8 cellular contexts compared by ENCODE assay signal in genomic region chr9:109012009-109012875, GRCh38. TPM values are rescaled to one million over a fixed set of nuclear protein-coding genes. Genes with fewer than 3 reads are reported as not detected.
DNase-seq lines count a peak whose midpoint lies in the region; ATAC-seq and TF ChIP-seq lines count a peak whose summit lies in the region.

No MANE protein-coding gene starts in this region.

- peaks cover 32% of the 10 kb centered on the region for H3K4me1 Mint-ChIP-seq in stimulated activated effector memory CD8-positive, alpha-beta T cell treated with anti-CD3 and anti-CD28 coated beads, Interleukin-12 subunit alpha, Interleukin-12 subunit beta, amount 100 ng/mL, for 72 hours

- no peaks in the 10 kb centered on the region for H3K9me3 Mint-ChIP-seq in stimulated activated effector memory CD8-positive, alpha-beta T cell treated with anti-CD3 and anti-CD28 coated beads, Interleukin-12 subunit alpha, Interleukin-12 subunit beta, amount 100 ng/mL, for 72 hours

- H3K27ac Mint-ChIP-seq in stimulated activated effector memory CD8-positive, alpha-beta T cell treated with anti-CD3 and anti-CD28 coated beads, Interleukin-12 subunit alpha, Interleukin-12 subunit beta, amount 100 ng/mL, for 72 hours: peak overlapping the region; percentile 95

- ATAC-seq in HG03060 (IDR thresholded peaks at IDR 0.05; ENCODE audit: low read depth, unreplicated experiment): peak; percentile 29
- peak; percentile 57 for ATAC-seq in stimulated activated effector memory CD8-positive, alpha-beta T cell treated with anti-CD3 and anti-CD28 coated beads, Interleukin-12 subunit alpha, Interleukin-12 subunit beta, amount 100 ng/mL, for 72 hours

- no peak for TF ChIP-seq CTCF in epithelial cell of proximal tubule (conservative IDR thresholded peaks at IDR 0.05; ENCODE audit: low read depth, low read length)

- H3K4me3 ChIP-seq in epithelial cell of proximal tubule (ENCODE audit: low read depth, low read length): peak overlapping the region; percentile 82

- H3K36me3 Mint-ChIP-seq in stimulated activated effector memory CD8-positive, alpha-beta T cell treated with anti-CD3 and anti-CD28 coated beads, Interleukin-12 subunit alpha, Interleukin-12 subunit beta, amount 100 ng/mL, for 72 hours: peaks cover 18% of the 10 kb centered on the region

- H3K4me3 Mint-ChIP-seq in stimulated activated effector memory CD8-positive, alpha-beta T cell treated with anti-CD3 and anti-CD28 coated beads, Interleukin-12 subunit alpha, Interleukin-12 subunit beta, amount 100 ng/mL, for 72 hours: peak overlapping the region; percentile 94

- peak; percentile 48 for DNase-seq in SIG-M5 treated with dmso at 0.1 percent for 504 hours (lab: John Stamatoyannopoulos, UW; ENCODE audit: unreplicated experiment)
- DNase-seq in SIG-M5 (lab: John Stamatoyannopoulos, UW): no peak
- peak; percentile 7 for DNase-seq in NCI-H774 (lab: John Stamatoyannopoulos, UW)
- peak; percentile 50 for DNase-seq in activated CD8-positive, alpha-beta memory T cell treated with anti-CD3 and anti-CD28 coated beads, Interleukin-2, amount 50 U/mL, for 4 hours
- peak; percentile 95 for DNase-seq in epithelial cell of proximal tubule (ENCODE audit: low read depth)
- peak; percentile 45 for DNase-seq in mucosa of gallbladder (ENCODE audit: low spot score)
- peak; percentile 33 to 74 for DNase-seq in stimulated activated effector memory CD8-positive, alpha-beta T cell treated with anti-CD3 and anti-CD28 coated beads, Interleukin-12 subunit alpha, Interleukin-12 subunit beta, amount 100 ng/mL, for 72 hours (ENCODE audit: low spot score in 2 of 2)

RNA-seq across cellular contexts. Expression of gene CTNNAL1, which starts 1.1 kb away (rescaled TPM):
- total RNA-seq in epithelial cell of proximal tubule (174 and 182 TPM in 2 replicates), mucosa of gallbladder (21.7 TPM)
